In genomic region chr4:13640149-13640671, GRCh38 we compare ENCODE assay signal across 14 cellular contexts. TPM values are rescaled to one million over a fixed set of nuclear protein-coding genes. Genes with fewer than 3 reads are reported as not detected.
A peak's percentile ranks its signal among the peaks of the same experiment; 100 is the strongest.
DNase-seq lines count a peak whose midpoint lies in the region; TF ChIP-seq lines count a peak whose summit lies in the region.
"Had no signal": no experiment of that assay in that cellular context is flagged by ENCODE, and none has a peak within 500 bp of the region (broad histone marks: within the 10 kb centered on the region; RNA-seq: fewer than 3 reads in every experiment).

No MANE protein-coding gene starts in this region.

- H3K27ac Mint-ChIP-seq in CD4-positive, alpha-beta memory T cell: no peak overlapping the region
- H3K27ac Mint-ChIP-seq: memory B cell; stimulated activated naive B cell treated with anti-CD40 and anti-IgM and Interleukin-4, amounts not matched to agents 10 μg/mL and 1 μg/mL and 100 μg/mL, for 72 hours had no signal

- CTCF ChIA-PET in CD4-positive, alpha-beta memory T cell (lab: Charles Lee; ENCODE audit: partially characterized antibody): interaction anchor here (1.3 to 7.6 kb wide), 2 partner anchors 12 to 15 kb away, joined by 7 to 74 read pairs; no protein-coding TSS in a partner anchor

- no peak for TF ChIP-seq CTCF in ascending aorta (IDR thresholded peaks at IDR 0.05)

- POLR2A ChIA-PET in CD4-positive, alpha-beta memory T cell (lab: Charles Lee; ENCODE audit: partially characterized antibody): no interaction called here

- H3K4me1 ChIP-seq in ascending aorta: peaks cover 8 to 16% of the 10 kb centered on the region in 2 donors
- no peaks in the 10 kb centered on the region for H3K4me1 ChIP-seq in CD4-positive, alpha-beta memory T cell (ENCODE audit: insufficient read depth, low read length)

- DNase-seq in A172 (ENCODE audit: low spot score) (peak; percentile 88), HCEC 1CT (peak; percentile 16), SW480 (ENCODE audit: low spot score) (peak; percentile 51), iPS DF 19.7 (ENCODE audit: low read depth, low spot score) (peak; percentile 88), HUDEP-2 (lab: John Stamatoyannopoulos, UW; ENCODE audit: unreplicated experiment in 76 of 76) (no peak), ascending aorta (ENCODE audit: low spot score in 2 of 2) (no peak), substantia nigra (lab: John Stamatoyannopoulos, UW) (no peak)
- DNase-seq in CD4-positive, alpha-beta memory T cell: no peak
- DNase-seq: activated naive CD4-positive, alpha-beta T cell treated with Interleukin-2 at 50 U/mL for 16 hours; NCI-H526 treated with DMSO at 0.1 percent for 48 hours; stimulated activated CD4-positive, alpha-beta T cell treated with anti-CD3 and anti-CD28 coated beads, Interleukin-12 subunit alpha, Interleukin-12 subunit beta, amount 100 ng/mL, for 4 hours; stimulated activated naive B cell treated with anti-CD40 and anti-IgM and Interleukin-4, amounts not matched to agents 10 μg/mL and 1 μg/mL and 100 μg/mL, for 72 hours had no signal

- H3K27ac ChIP-seq in ascending aorta (no peak overlapping the region), substantia nigra (ENCODE audit: low read depth, low read length, poor library complexity, severe bottlenecking) (no peak overlapping the region)
- no peak overlapping the region for H3K27ac ChIP-seq in CD4-positive, alpha-beta memory T cell (ENCODE audit: low read depth, low read length)

- H3K4me3 ChIP-seq in ascending aorta: no peak overlapping the region
- no peak overlapping the region for H3K4me3 ChIP-seq in CD4-positive, alpha-beta memory T cell (ENCODE audit: low read length in 2 of 2)
- H3K4me3 ChIP-seq: GM12878 had no signal

- intact Hi-C loops in ascending aorta (cut with DNase I): no loop called here
- intact Hi-C loops in CD4-positive, alpha-beta memory T cell (cut with micrococcal nuclease): no loop called here

- no peaks in the 10 kb centered on the region for H3K36me3 Mint-ChIP-seq in CD4-positive, alpha-beta memory T cell
- H3K36me3 Mint-ChIP-seq: memory B cell; stimulated activated naive B cell treated with anti-CD40 and anti-IgM and Interleukin-4, amounts not matched to agents 10 μg/mL and 1 μg/mL and 100 μg/mL, for 72 hours had no signal

- no peak overlapping the region for H3K4me3 Mint-ChIP-seq in CD4-positive, alpha-beta memory T cell
- H3K4me3 Mint-ChIP-seq: memory B cell; stimulated activated naive B cell treated with anti-CD40 and anti-IgM and Interleukin-4, amounts not matched to agents 10 μg/mL and 1 μg/mL and 100 μg/mL, for 72 hours had no signal

- no peaks in the 10 kb centered on the region for H3K36me3 ChIP-seq in ascending aorta
- H3K36me3 ChIP-seq in CD4-positive, alpha-beta memory T cell (ENCODE audit: insufficient read depth, low read length): no peaks in the 10 kb centered on the region

- H3K27me3 ChIP-seq in ascending aorta: no peaks in the 10 kb centered on the region
- H3K27me3 ChIP-seq in CD4-positive, alpha-beta memory T cell (ENCODE audit: insufficient read depth, low read length): no peaks in the 10 kb centered on the region

- no peaks in the 10 kb centered on the region for H3K9me3 ChIP-seq in ascending aorta
- no peaks in the 10 kb centered on the region for H3K9me3 ChIP-seq in CD4-positive, alpha-beta memory T cell (ENCODE audit: control insufficient read depth in 1 of 2, low read length in 2 of 2)

- H3K4me1 Mint-ChIP-seq in CD4-positive, alpha-beta memory T cell: no peaks in the 10 kb centered on the region
- H3K4me1 Mint-ChIP-seq: memory B cell; stimulated activated naive B cell treated with anti-CD40 and anti-IgM and Interleukin-4, amounts not matched to agents 10 μg/mL and 1 μg/mL and 100 μg/mL, for 72 hours had no signal

- H3K27me3 Mint-ChIP-seq in CD4-positive, alpha-beta memory T cell: peaks cover 24 to 34% of the 10 kb centered on the region in 2 donors

- no peaks in the 10 kb centered on the region for H3K9me3 Mint-ChIP-seq in CD4-positive, alpha-beta memory T cell
- H3K9me3 Mint-ChIP-seq: memory B cell; stimulated activated naive B cell treated with anti-CD40 and anti-IgM and Interleukin-4, amounts not matched to agents 10 μg/mL and 1 μg/mL and 100 μg/mL, for 72 hours had no signal

RNA-seq across cellular contexts. Expression of gene BOD1L1, which starts 12.7 kb away (rescaled TPM):
- 12.3 and 13.3 TPM in 2 replicates for total RNA-seq in A172 (2014; rRNA removed; shearing (Covaris generic))
- 8.4 TPM for total RNA-seq in ascending aorta
- 10 to 100 TPM; 67.8 to 72.3 TPM for total RNA-seq in CD4-positive, alpha-beta memory T cell
- 1 to 10 TPM in 1 of 2 donors, under 1 TPM in 1; 0.86 to 6.7 TPM for polyA plus RNA-seq in CD4-positive, alpha-beta memory T cell

Comparison
In these comparisons a context has a peak if more than half of its experiments do, and no peak if none do; other contexts are left out.
1. DNase-seq: peak in A172 (single experiment), HCEC 1CT (single experiment), SW480 (single experiment) and iPS DF 19.7 (single experiment); none in HUDEP-2 (0 of 76), ascending aorta (0 of 2), substantia nigra (0 of 49) and CD4-positive, alpha-beta memory T cell (0 of 5).